ENCODE assay signal across 15 cellular contexts in the genomic region with DNA sequence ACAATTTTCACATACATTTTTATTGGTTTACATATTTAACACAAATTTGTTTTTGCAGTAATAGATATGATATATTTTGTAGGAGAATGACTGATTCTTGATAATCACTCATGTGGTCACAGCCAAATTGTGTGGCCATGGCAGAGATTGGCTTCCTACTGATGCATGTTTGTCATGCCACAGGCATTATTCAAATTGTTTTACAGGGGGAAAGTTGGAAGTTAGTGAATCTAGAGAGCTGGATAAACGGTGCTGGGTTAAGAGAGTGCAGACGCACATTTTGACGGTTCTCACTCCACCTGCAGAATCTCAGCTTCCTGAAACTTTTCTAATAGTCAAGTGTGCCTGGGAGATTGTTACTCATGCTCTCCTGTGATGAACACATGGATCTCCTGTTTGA.
A peak's percentile ranks its signal among the peaks of the same experiment; 100 is the strongest.
DNase-seq lines count a peak whose midpoint lies in the region; ATAC-seq, FAIRE-seq and TF ChIP-seq lines count a peak whose summit lies in the region.
"Had no signal": no experiment of that assay in that cellular context is flagged by ENCODE, and none has a peak within 500 bp of the region (broad histone marks: within the 10 kb centered on the region; RNA-seq: fewer than 3 reads in every experiment).

No MANE protein-coding gene starts in this region.

- TF ChIP-seq CTCF in mucosa of descending colon (IDR thresholded peaks at IDR 0.05): no peak

- H3K4me1 ChIP-seq in mucosa of descending colon (ENCODE audit: low read depth): no peaks in the 10 kb centered on the region
- H3K4me1 ChIP-seq: SJCRH30 had no signal

- intact Hi-C loops in mucosa of descending colon (cut with DNase I, micrococcal nuclease): no loop called here

- no peak for ATAC-seq in mucosa of descending colon
- ATAC-seq in HG03521 (IDR thresholded peaks at IDR 0.05; ENCODE audit: unreplicated experiment): no peak

- H3K4me3 ChIP-seq in skeletal muscle cell (ENCODE audit: low read depth, low read length): no peak overlapping the region
- no peak overlapping the region for H3K4me3 ChIP-seq in mucosa of descending colon
- H3K4me3 ChIP-seq: SJCRH30 had no signal

- no peaks in the 10 kb centered on the region for H3K36me3 ChIP-seq in mucosa of descending colon (ENCODE audit: low read depth)
- H3K36me3 ChIP-seq: SJCRH30 had no signal

- H3K9me3 ChIP-seq in mucosa of descending colon: no peaks in the 10 kb centered on the region
- H3K9me3 ChIP-seq: SJCRH30 had no signal

- peak; percentile 4 for FAIRE-seq in HTR-8/SVneo (lab: Jason Lieb, UNC)

- DNase-seq in EL (peak; percentile 67), HTR-8/SVneo (ENCODE audit: insufficient read length, low spot score) (no peak), dedifferentiated amniotic fluid mesenchymal stem cell (ENCODE audit: extremely low spot score) (peak; percentile 46), skeletal muscle cell (ENCODE audit: low read depth) (peak; percentile 9), mucosa of descending colon (no peak), C1 segment of cervical spinal cord (lab: John Stamatoyannopoulos, UW) (no peak)
- DNase-seq: ACHN; CD4-positive, alpha-beta T cell; DMS53; GOT3; NCI-H187; NCI-H446; SJCRH30; SW 1271 had no signal

Comparison
In these comparisons a context has a peak if more than half of its experiments do, and no peak if none do; other contexts are left out.
1. DNase-seq: peak in EL (single experiment), dedifferentiated amniotic fluid mesenchymal stem cell (single experiment) and skeletal muscle cell (single experiment); none in HTR-8/SVneo (single experiment), mucosa of descending colon (0 of 3) and C1 segment of cervical spinal cord (0 of 14).